11 cellular contexts compared by ENCODE assay signal in genomic region chr17:45146166-45146565, GRCh38. TPM values are rescaled to one million over a fixed set of nuclear protein-coding genes. Genes with fewer than 3 reads are reported as not detected.
A peak's percentile ranks its signal among the peaks of the same experiment; 100 is the strongest.
DNase-seq lines count a peak whose midpoint lies in the region; ATAC-seq and TF ChIP-seq lines count a peak whose summit lies in the region.
"Had no signal": no experiment of that assay in that cellular context is flagged by ENCODE, and none has a peak within 500 bp of the region (broad histone marks: within the 10 kb centered on the region; RNA-seq: fewer than 3 reads in every experiment).

No MANE protein-coding gene starts in this region.

- no peaks in the 10 kb centered on the region for H3K79me1 ChIP-seq in H9 (ENCODE audit: insufficient read depth, low read depth, low read length, poor library complexity, severe bottlenecking)

- peak overlapping the region in 1 of 8 donors; percentile 73 for H3K4me3 ChIP-seq in spleen

- no peak overlapping the region for H4K8ac ChIP-seq in H9 (replicated peaks; ENCODE audit: insufficient read length, low read depth, low read length)

- no peak overlapping the region for H3K4me2 ChIP-seq in H9 (ENCODE audit: insufficient read depth, insufficient read length, low read length)

- H3K4ac ChIP-seq in H9 (ENCODE audit: low read depth, low read length): no peak overlapping the region

- H3K4me1 ChIP-seq in H9 (ENCODE audit: insufficient read depth, low read length) (peaks cover 2% of the 10 kb centered on the region; the same call in 1 of the 2 replicates), spleen (peaks cover 25 to 74% (median 54%) of the 10 kb centered on the region in 6 donors)

- no peak for DNase-seq in H9
- no peak for DNase-seq in activated B cell treated with CpG ODN at 0.5 μM for 24 hours
- DNase-seq in immature natural killer cell: no peak
- DNase-seq in spleen: peak; percentile 81
- no peak for DNase-seq in SHP77 (lab: John Stamatoyannopoulos, UW)
- DNase-seq: amniotic stem cell, hippocampal formation, MM.1S had no signal

- peaks cover 2% of the 10 kb centered on the region for H3K27me3 Mint-ChIP-seq in H9 (ENCODE audit: low read depth)
- H3K27me3 Mint-ChIP-seq in activated B cell treated with CpG ODN at 0.5 μM for 24 hours: no peaks in the 10 kb centered on the region
- peaks cover 20 to 34% (median 32%) of the 10 kb centered on the region in 3 donors for H3K27me3 Mint-ChIP-seq in immature natural killer cell (ENCODE audit: low read depth in 3 of 3)

- H4K5ac ChIP-seq in H9 (ENCODE audit: insufficient read length, low read depth, low read length): no peak overlapping the region

- ATAC-seq in activated B cell treated with CpG ODN at 0.5 μM for 24 hours (ENCODE audit: low read depth): no peak
- ATAC-seq in HG03175 (IDR thresholded peaks at IDR 0.05; ENCODE audit: unreplicated experiment): no peak
- no peak for ATAC-seq in HG02938 (IDR thresholded peaks at IDR 0.05; ENCODE audit: unreplicated experiment)
- no peak for ATAC-seq in GM18907 (IDR thresholded peaks at IDR 0.05; ENCODE audit: unreplicated experiment)

- H3K36me3 ChIP-seq in spleen: no peaks in the 10 kb centered on the region

- CTCF ChIA-PET in activated B cell treated with CpG ODN at 0.5 μM for 24 hours (lab: Charles Lee): interaction anchor here (1.7 kb wide), 1 partner anchor 11 kb away, joined by 15 read pairs; the partner anchor contains the start of gene ACBD4

- H3K27ac ChIP-seq in H9 (ENCODE audit: insufficient read length, low read depth, low read length) (no peak overlapping the region), spleen (peak overlapping the region in 5 of 8 donors; percentile 95 to 100 (median 99))

- no peak overlapping the region for H3K18ac ChIP-seq in H9 (ENCODE audit: insufficient read length, low read depth, low read length)

- H3K23me2 ChIP-seq in H9 (ENCODE audit: insufficient read length, low read depth, low read length, poor library complexity, severe bottlenecking): peaks cover 22% of the 10 kb centered on the region

- no peak overlapping the region for H2AFZ ChIP-seq in H9 (ENCODE audit: low read length)

- peak overlapping the region; percentile 98 to 99 for H3K4me3 Mint-ChIP-seq in H9
- peak overlapping the region; percentile 96 for H3K4me3 Mint-ChIP-seq in activated B cell treated with CpG ODN at 0.5 μM for 24 hours
- H3K4me3 Mint-ChIP-seq in immature natural killer cell: peak overlapping the region; percentile 91 to 100 (median 98)

- H3K27ac Mint-ChIP-seq in H9: peak overlapping the region in 1 of 3 experiments; percentile 30; a peak in 1 of 7 replicates
- H3K27ac Mint-ChIP-seq in activated B cell treated with CpG ODN at 0.5 μM for 24 hours: peak overlapping the region; percentile 59
- peak overlapping the region; percentile 7 to 100 (median 85) for H3K27ac Mint-ChIP-seq in immature natural killer cell

- POLR2A ChIA-PET in activated B cell treated with CpG ODN at 0.5 μM for 24 hours (lab: Charles Lee): interaction anchor here (0.6 to 8.7 kb wide), 5 partner anchors 9 to 271 kb away, joined by 3 to 703 read pairs (median 46); partner anchors contain the start of genes ACBD4, HEXIM2 and PLCD3

- H4K20me1 ChIP-seq in H9 (ENCODE audit: control insufficient read depth, insufficient read depth, insufficient read length): no peaks in the 10 kb centered on the region

- TF ChIP-seq CTCF in H9 (conservative IDR thresholded peaks at IDR 0.05) (no peak), activated B cell treated with CpG ODN at 0.5 μM for 24 hours (IDR thresholded peaks at IDR 0.05) (no peak), spleen (IDR thresholded peaks at IDR 0.05 in 8 of 11, conservative IDR thresholded peaks at IDR 0.05 in 3 of 11) (no peak)

- no peak overlapping the region for H2BK120ac ChIP-seq in H9 (ENCODE audit: low read depth, low read length, poor library complexity, severe bottlenecking)

- no peak overlapping the region for H3K9ac ChIP-seq in H9 (ENCODE audit: extremely low read depth, insufficient read length, low read length)

- H3K14ac ChIP-seq in H9 (ENCODE audit: insufficient read depth, low read length): no peak overlapping the region

- H2BK12ac ChIP-seq in H9 (ENCODE audit: insufficient read length, low read depth, low read length): no peak overlapping the region

- no peak overlapping the region for H2BK5ac ChIP-seq in H9 (ENCODE audit: insufficient read length, low read length)

- H3K79me2 ChIP-seq in H9 (ENCODE audit: insufficient read depth, low read length): no peaks in the 10 kb centered on the region; the same call in 1 of the 2 replicates

- H2BK20ac ChIP-seq in H9 (ENCODE audit: low read depth, low read length, poor library complexity, severe bottlenecking): no peak overlapping the region

- intact Hi-C loops in activated B cell treated with CpG ODN at 0.5 μM for 24 hours (cut with micrococcal nuclease): no loop called here
- intact Hi-C loops in spleen (cut with DNase I; ENCODE audit: low total_unique reads): no loop called here

- H3K27me3 ChIP-seq in H9 (ENCODE audit: insufficient read depth, low read length): no peaks in the 10 kb centered on the region
- no peaks in the 10 kb centered on the region for H3K27me3 ChIP-seq in spleen (replicated peaks in 1 of 7)

- no peak overlapping the region for H3T11ph ChIP-seq in H9 (ENCODE audit: low read length)

- no peak overlapping the region for H2BK15ac ChIP-seq in H9 (ENCODE audit: low read depth, low read length)

- TF ChIP-seq POLR2A in spleen (IDR thresholded peaks at IDR 0.05): no peak

- no peak overlapping the region for H2AK5ac ChIP-seq in H9 (ENCODE audit: insufficient read length, low read length)

- H3K36me3 Mint-ChIP-seq in H9 (ENCODE audit: insufficient read depth in 1 of 3, low read depth in 3 of 3): peaks cover 1 to 5% (median 3%) of the 10 kb centered on the region in 3 experiments; a peak in 3 of 7 replicates
- peaks cover 18% of the 10 kb centered on the region for H3K36me3 Mint-ChIP-seq in activated B cell treated with CpG ODN at 0.5 μM for 24 hours (ENCODE audit: low read depth)
- H3K36me3 Mint-ChIP-seq in immature natural killer cell: peaks cover 0 to under 1% (median 0%) of the 10 kb centered on the region in 3 donors

- H3K9me3 ChIP-seq in H9 (ENCODE audit: control insufficient read depth, low read depth, low read length) (no peaks in the 10 kb centered on the region), spleen (no peaks in the 10 kb centered on the region)

- H3K4me1 Mint-ChIP-seq in H9 (peaks cover 35 to 43% of the 10 kb centered on the region in 2 experiments), activated B cell treated with CpG ODN at 0.5 μM for 24 hours (peaks cover 57% of the 10 kb centered on the region), immature natural killer cell (peaks cover 63 to 64% of the 10 kb centered on the region in 2 donors)

- WGBS in H9 (ENCODE audit: extremely low coverage, insufficient read length, low lambda C conversion rate): no CpG with 5 or more reads among the region's 10 CpGs
- WGBS in spleen, 5 donors: 86 to 90% (median 88%) methylated on average over 10 of the region's 10 CpGs

- no peak overlapping the region for H4K91ac ChIP-seq in H9 (ENCODE audit: insufficient read length, low read depth, low read length)

- no peak overlapping the region for H3K56ac ChIP-seq in H9 (ENCODE audit: insufficient read length, low read depth, low read length)

- H3K9me3 Mint-ChIP-seq in H9: no peaks in the 10 kb centered on the region; a peak in 1 of 5 replicates
- no peaks in the 10 kb centered on the region for H3K9me3 Mint-ChIP-seq in activated B cell treated with CpG ODN at 0.5 μM for 24 hours
- no peaks in the 10 kb centered on the region for H3K9me3 Mint-ChIP-seq in immature natural killer cell

- no peak overlapping the region for H3K23ac ChIP-seq in H9 (ENCODE audit: insufficient read length, low read depth, low read length)

RNA-seq across cellular contexts. Expression of gene HEXIM1, which starts 2.1 kb away (rescaled TPM):
- total RNA-seq in H9 (2021): 32.4 and 33.0 TPM in 2 replicates
- total RNA-seq in activated B cell treated with CpG ODN at 0.5 μM for 24 hours: 19.5 and 21.5 TPM in 2 replicates
- 1 to 10 TPM; 1.1 to 7.2 (median 3.0) TPM for polyA plus RNA-seq in immature natural killer cell
- 10 to 100 TPM; 23.4 to 43.1 (median 27.8) TPM for total RNA-seq in spleen
- 10 to 100 TPM; 12.9 to 26.7 (median 15.1) TPM for polyA plus RNA-seq in spleen

RNA-seq across cellular contexts. Expression of gene ACBD4, which starts 10.7 kb away (rescaled TPM):
- total RNA-seq in H9 (2021) (9.7 and 10.5 TPM in 2 replicates), activated B cell treated with CpG ODN at 0.5 μM for 24 hours (20.1 and 20.6 TPM in 2 replicates), spleen (10 to 100 TPM; 14.1 to 24.6 (median 20.2) TPM)
- polyA plus RNA-seq in immature natural killer cell (10 to 100 TPM in 2 of 3 donors, 1 to 10 TPM in 1; 7.9 to 11.2 (median 10.4) TPM), spleen (10 to 100 TPM; 22.8 to 32.8 (median 31.8) TPM)

RNA-seq across cellular contexts. Expression of gene PLCD3, which starts 13.9 kb away (rescaled TPM):
- 41.6 and 48.5 TPM in 2 replicates for total RNA-seq in H9 (2021)
- total RNA-seq in activated B cell treated with CpG ODN at 0.5 μM for 24 hours: 0.61 and 1.4 TPM in 2 replicates
- polyA plus RNA-seq in immature natural killer cell: under 1 TPM in 1 of 3 donors, not detected in 2; 0.75 TPM
- total RNA-seq in spleen: 1 to 10 TPM; 2.8 to 9.9 (median 7.1) TPM
- polyA plus RNA-seq in spleen: 1 to 10 TPM; 1.5 to 3.5 (median 3.4) TPM

RNA-seq across cellular contexts. Expression of gene HEXIM2, which starts 15.5 kb away (rescaled TPM):
- total RNA-seq in H9 (2021) (12.5 and 16.1 TPM in 2 replicates), activated B cell treated with CpG ODN at 0.5 μM for 24 hours (8.9 and 11.1 TPM in 2 replicates), spleen (1 to 10 TPM; 4.0 to 9.4 (median 6.1) TPM)
- polyA plus RNA-seq in immature natural killer cell (1 to 10 TPM; 1.9 to 7.4 (median 5.6) TPM), spleen (10 to 100 TPM in 1 of 3 donors, 1 to 10 TPM in 2; 8.7 to 10.4 (median 9.9) TPM)
